ENCODE assay signal across 8 cellular contexts in genomic region chr9:76835571-76836283, GRCh38.
DNase-seq lines count a peak whose midpoint lies in the region; ATAC-seq and TF ChIP-seq lines count a peak whose summit lies in the region.

No MANE protein-coding gene starts in this region.

- H3K4me3 ChIP-seq in BE2C (ENCODE audit: low read depth, low read length) (peak overlapping the region; percentile 21; the same call in 1 of the 2 replicates), epithelial cell of proximal tubule (ENCODE audit: low read depth, low read length) (no peak overlapping the region), neuronal stem cell (ENCODE audit: low read length in 2 of 2) (no peak overlapping the region)

- no peak overlapping the region for H2BK5ac ChIP-seq in neuronal stem cell (ENCODE audit: low read length)

- no CpG with 5 or more reads among the region's 7 CpGs for WGBS in neuronal stem cell (ENCODE audit: extremely low coverage in 2 of 2, insufficient read length in 2 of 2, insufficient replicate concordance in 1 of 2), 2 donors

- TF ChIP-seq CTCF in BE2C (IDR thresholded peaks at IDR 0.05; ENCODE audit: low read depth, low read length) (no peak), epithelial cell of proximal tubule (conservative IDR thresholded peaks at IDR 0.05; ENCODE audit: low read depth, low read length) (no peak)

- H3K14ac ChIP-seq in neuronal stem cell (ENCODE audit: low read length) = no peak overlapping the region

- no peak overlapping the region for H3K4ac ChIP-seq in neuronal stem cell (ENCODE audit: low read length)

- H3K36me3 ChIP-seq in BE2C (no peaks in the 10 kb centered on the region), neuronal stem cell (replicated peaks in 1 of 2; ENCODE audit: control insufficient read depth in 2 of 2, insufficient read depth in 2 of 2, low read length in 2 of 2) (no peaks in the 10 kb centered on the region)

- no peak overlapping the region for H2BK15ac ChIP-seq in neuronal stem cell (ENCODE audit: low read length)

- peak; percentile 28 for DNase-seq in BE2C
- DNase-seq in OCI-M1 (lab: John Stamatoyannopoulos, UW) = peak; percentile 48
- DNase-seq in epithelial cell of proximal tubule (ENCODE audit: low read depth) = peak; percentile 74
- DNase-seq in neuronal stem cell (ENCODE audit: low spot score) = no peak
- no peak for DNase-seq in NCI-H1048 (lab: John Stamatoyannopoulos, UW)
- no peak for DNase-seq in NCI-H2107 treated with DMSO at 0.1 percent for 48 hours (lab: John Stamatoyannopoulos, UW; ENCODE audit: unreplicated experiment)
- no peak for DNase-seq in AML-193 (lab: John Stamatoyannopoulos, UW)

- H2BK120ac ChIP-seq in neuronal stem cell (ENCODE audit: low read depth, low read length) = no peak overlapping the region

- no peak overlapping the region for H2BK12ac ChIP-seq in neuronal stem cell (ENCODE audit: low read length)

- H3K4me1 ChIP-seq in BE2C (peaks cover 6% of the 10 kb centered on the region), neuronal stem cell (ENCODE audit: control insufficient read depth in 2 of 2, insufficient read depth in 1 of 2, low read depth in 1 of 2, low read length in 2 of 2) (peaks cover 2 to 3% of the 10 kb centered on the region in 2 donors)

- H3K4me2 ChIP-seq in neuronal stem cell (ENCODE audit: insufficient read depth, low read length, poor library complexity, severe bottlenecking) = no peak overlapping the region

- no peak overlapping the region for H3K18ac ChIP-seq in neuronal stem cell (ENCODE audit: low read length)

- H3K27me3 ChIP-seq in BE2C (no peaks in the 10 kb centered on the region), neuronal stem cell (ENCODE audit: control insufficient read depth in 3 of 3, insufficient read depth in 3 of 3, low read depth in 1 of 3, low read length in 3 of 3) (no peaks in the 10 kb centered on the region)

- H3K9me3 ChIP-seq in BE2C (no peaks in the 10 kb centered on the region), neuronal stem cell (replicated peaks in 1 of 2; ENCODE audit: control insufficient read depth in 2 of 2, insufficient read depth in 1 of 2, low read depth in 1 of 2, low read length in 2 of 2) (no peaks in the 10 kb centered on the region)

- H4K8ac ChIP-seq in neuronal stem cell (ENCODE audit: low read depth, low read length) = no peak overlapping the region

- no peak for ATAC-seq in GM18909 (IDR thresholded peaks at IDR 0.05; ENCODE audit: poor library complexity, unreplicated experiment)

- no peaks in the 10 kb centered on the region for H3K79me1 ChIP-seq in neuronal stem cell (ENCODE audit: low read depth, low read length)

- H3K23ac ChIP-seq in neuronal stem cell (ENCODE audit: low read depth, low read length, poor library complexity) = no peak overlapping the region

- H2AK5ac ChIP-seq in neuronal stem cell (ENCODE audit: low read depth, low read length) = no peak overlapping the region

- H3K27ac ChIP-seq in neuronal stem cell (replicated peaks; ENCODE audit: low read length) = no peak overlapping the region

- no peak overlapping the region for H3K9ac ChIP-seq in neuronal stem cell (ENCODE audit: low read depth, low read length, poor library complexity)

- no peak overlapping the region for H4K91ac ChIP-seq in neuronal stem cell (ENCODE audit: low read depth, low read length, poor library complexity)

- H2AFZ ChIP-seq in neuronal stem cell (ENCODE audit: low read length) = peak overlapping the region; percentile 77

Comparison
In these comparisons a context has a peak if more than half of its experiments do, and no peak if none do; other contexts are left out.
1. DNase-seq: peak in BE2C (single experiment), OCI-M1 (single experiment) and epithelial cell of proximal tubule (single experiment); none in neuronal stem cell (single experiment), NCI-H1048 (single experiment), NCI-H2107 treated with DMSO at 0.1 percent for 48 hours (single experiment) and AML-193 (0 of 2).